ENCODE assay signal across 1 cellular context in genomic region chr10:22690158-22690557, GRCh38.
TF ChIP-seq lines count a peak whose summit lies in the region.

No MANE protein-coding gene starts in this region.

TF ChIP-seq in GM12878, 131 proteins besides CTCF, POLR2A, EP300 and RAD21 (continued from another document):
- TF ChIP-seq, protein P1, sequence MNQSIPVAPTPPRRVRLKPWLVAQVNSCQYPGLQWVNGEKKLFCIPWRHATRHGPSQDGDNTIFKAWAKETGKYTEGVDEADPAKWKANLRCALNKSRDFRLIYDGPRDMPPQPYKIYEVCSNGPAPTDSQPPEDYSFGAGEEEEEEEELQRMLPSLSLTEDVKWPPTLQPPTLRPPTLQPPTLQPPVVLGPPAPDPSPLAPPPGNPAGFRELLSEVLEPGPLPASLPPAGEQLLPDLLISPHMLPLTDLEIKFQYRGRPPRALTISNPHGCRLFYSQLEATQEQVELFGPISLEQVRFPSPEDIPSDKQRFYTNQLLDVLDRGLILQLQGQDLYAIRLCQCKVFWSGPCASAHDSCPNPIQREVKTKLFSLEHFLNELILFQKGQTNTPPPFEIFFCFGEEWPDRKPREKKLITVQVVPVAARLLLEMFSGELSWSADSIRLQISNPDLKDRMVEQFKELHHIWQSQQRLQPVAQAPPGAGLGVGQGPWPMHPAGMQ (IDR thresholded peaks at IDR 0.05; ENCODE audit: borderline replicate concordance): no peak
- TF ChIP-seq ZBTB11 (CRISPR knock-in tag; IDR thresholded peaks at IDR 0.05) (no peak), BACH1 (IDR thresholded peaks at IDR 0.05; ENCODE audit: borderline replicate concordance) (no peak), GATAD2B (conservative IDR thresholded peaks at IDR 0.05; ENCODE audit: low read depth) (no peak), FOXM1 (IDR thresholded peaks at IDR 0.05; ENCODE audit: low read depth, low read length) (no peak)
